10 cellular contexts compared by ENCODE assay signal in the genomic region with DNA sequence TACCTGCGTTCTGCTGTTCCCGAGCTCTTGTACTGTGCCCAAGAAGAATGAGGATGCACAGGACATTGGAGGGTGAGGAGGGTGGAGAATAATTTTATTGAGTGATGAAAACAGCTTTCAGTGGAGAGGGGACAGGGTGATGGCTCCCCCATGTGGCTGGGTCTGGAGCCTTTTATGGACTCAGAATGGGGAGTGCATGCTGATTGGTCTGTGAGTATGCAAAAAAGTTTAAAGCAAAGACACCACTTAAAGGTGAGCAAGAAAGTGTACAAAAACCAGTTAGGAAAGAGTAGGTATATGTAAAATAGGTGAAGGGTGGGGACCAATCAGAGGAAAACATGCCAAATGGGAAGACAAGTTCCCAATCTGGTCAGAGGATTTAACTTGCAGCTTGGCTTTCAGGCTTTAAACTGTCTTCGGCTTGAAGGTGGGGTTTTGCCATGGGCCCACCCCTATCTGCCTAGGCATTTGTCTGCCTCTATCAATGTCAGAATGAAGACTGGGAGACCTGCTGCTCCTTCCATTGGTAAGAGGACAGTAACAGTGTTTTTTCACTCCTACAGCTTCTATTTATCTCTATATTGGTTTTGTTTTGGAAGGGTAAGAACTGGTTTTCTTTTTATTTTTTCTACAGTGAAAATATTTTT.
DNase-seq lines count a peak whose midpoint lies in the region; TF ChIP-seq lines count a peak whose summit lies in the region.
"Had no signal": no experiment of that assay in that cellular context is flagged by ENCODE, and none has a peak within 500 bp of the region (broad histone marks: within the 10 kb centered on the region; RNA-seq: fewer than 3 reads in every experiment).

No MANE protein-coding gene starts in this region.

- CTCF ChIA-PET in OCI-LY7 (lab: Charles Lee; ENCODE audit: unreplicated experiment) = no interaction called here

- no peak overlapping the region for H3K4me2 ChIP-seq in OCI-LY7 (ENCODE audit: low read length)

- no TSS peak for BruUV-seq in OCI-LY7 (replicated peaks; lab: Mats Ljungman, UMichigan)

- H3K9me2 ChIP-seq in OCI-LY7 (ENCODE audit: insufficient read depth, low read length) = no peaks in the 10 kb centered on the region

- DNase-seq in activated CD4-positive, alpha-beta T cell treated with anti-CD3 and anti-CD28 coated beads, Interleukin-2, amount 50 U/mL, for 48 hours = peak; percentile 54 to 64
- no peak for DNase-seq in activated CD4-positive, alpha-beta T cell treated with anti-CD3 and anti-CD28 coated beads, Interleukin-2, amount 50 U/mL, for 4 hours
- DNase-seq in OCI-LY7 (ENCODE audit: low spot score) (no peak), fibroblast of pulmonary artery (ENCODE audit: low read depth) (peak; percentile 34), epidermal melanocyte (ENCODE audit: insufficient read length, low spot score) (no peak), AG08395 (ENCODE audit: low spot score) (no peak), mesenteric fat pad (ENCODE audit: low spot score) (no peak)
- peak; percentile 1 for DNase-seq in stimulated activated CD8-positive, alpha-beta memory T cell treated with anti-CD3 and anti-CD28 coated beads, Interleukin-12 subunit alpha, Interleukin-12 subunit beta, amount 100 ng/mL, for 1 hour (ENCODE audit: low read depth)
- DNase-seq: CD4-positive, CD25-positive, alpha-beta regulatory T cell had no signal

- intact Hi-C loops in OCI-LY7 (cut with micrococcal nuclease; ENCODE audit: unreplicated experiment) = no loop called here

- TF ChIP-seq CTCF in OCI-LY7 (conservative IDR thresholded peaks at IDR 0.05; ENCODE audit: low read length) (peak; percentile 50), fibroblast of pulmonary artery (IDR thresholded peaks at IDR 0.05; ENCODE audit: low read length, missing control alignments) (peak; percentile 27)

- H3K4me3 ChIP-seq in OCI-LY7 (ENCODE audit: low read depth, low read length, poor library complexity, severe bottlenecking) (no peak overlapping the region), fibroblast of pulmonary artery (replicated peaks; ENCODE audit: low read depth, low read length) (no peak overlapping the region)

- POLR2A ChIA-PET in OCI-LY7 (lab: Charles Lee) = no interaction called here

- H3K79me2 ChIP-seq in OCI-LY7 (ENCODE audit: insufficient read depth, low read depth, low read length) = no peaks in the 10 kb centered on the region

- no peaks in the 10 kb centered on the region for H3K9me3 ChIP-seq in OCI-LY7 (ENCODE audit: low read length)

- no peak overlapping the region for H2AFZ ChIP-seq in OCI-LY7 (ENCODE audit: low read length)

- no peaks in the 10 kb centered on the region for H3K36me3 ChIP-seq in OCI-LY7 (ENCODE audit: insufficient read depth, low read length)

- no peaks in the 10 kb centered on the region for H3K4me1 ChIP-seq in OCI-LY7 (ENCODE audit: insufficient read depth, low read length, poor library complexity, severe bottlenecking)

- H4K20me1 ChIP-seq in OCI-LY7 (ENCODE audit: insufficient read depth, low read length) = no peaks in the 10 kb centered on the region

- no peak overlapping the region for H3K27ac ChIP-seq in OCI-LY7 (ENCODE audit: low read depth, low read length, poor library complexity, severe bottlenecking)
- H3K27ac ChIP-seq: HL-60 had no signal

Comparison
In these comparisons a context has a peak if more than half of its experiments do, and no peak if none do; other contexts are left out.
1. DNase-seq: peak in activated CD4-positive, alpha-beta T cell treated with anti-CD3 and anti-CD28 coated beads, Interleukin-2, amount 50 U/mL, for 48 hours (2 of 2), fibroblast of pulmonary artery (single experiment) and stimulated activated CD8-positive, alpha-beta memory T cell treated with anti-CD3 and anti-CD28 coated beads, Interleukin-12 subunit alpha, Interleukin-12 subunit beta, amount 100 ng/mL, for 1 hour (single experiment); none in activated CD4-positive, alpha-beta T cell treated with anti-CD3 and anti-CD28 coated beads, Interleukin-2, amount 50 U/mL, for 4 hours (0 of 2), OCI-LY7 (single experiment), epidermal melanocyte (single experiment), AG08395 (single experiment) and mesenteric fat pad (single experiment).